15 cellular contexts compared by ENCODE assay signal in the genomic region with DNA sequence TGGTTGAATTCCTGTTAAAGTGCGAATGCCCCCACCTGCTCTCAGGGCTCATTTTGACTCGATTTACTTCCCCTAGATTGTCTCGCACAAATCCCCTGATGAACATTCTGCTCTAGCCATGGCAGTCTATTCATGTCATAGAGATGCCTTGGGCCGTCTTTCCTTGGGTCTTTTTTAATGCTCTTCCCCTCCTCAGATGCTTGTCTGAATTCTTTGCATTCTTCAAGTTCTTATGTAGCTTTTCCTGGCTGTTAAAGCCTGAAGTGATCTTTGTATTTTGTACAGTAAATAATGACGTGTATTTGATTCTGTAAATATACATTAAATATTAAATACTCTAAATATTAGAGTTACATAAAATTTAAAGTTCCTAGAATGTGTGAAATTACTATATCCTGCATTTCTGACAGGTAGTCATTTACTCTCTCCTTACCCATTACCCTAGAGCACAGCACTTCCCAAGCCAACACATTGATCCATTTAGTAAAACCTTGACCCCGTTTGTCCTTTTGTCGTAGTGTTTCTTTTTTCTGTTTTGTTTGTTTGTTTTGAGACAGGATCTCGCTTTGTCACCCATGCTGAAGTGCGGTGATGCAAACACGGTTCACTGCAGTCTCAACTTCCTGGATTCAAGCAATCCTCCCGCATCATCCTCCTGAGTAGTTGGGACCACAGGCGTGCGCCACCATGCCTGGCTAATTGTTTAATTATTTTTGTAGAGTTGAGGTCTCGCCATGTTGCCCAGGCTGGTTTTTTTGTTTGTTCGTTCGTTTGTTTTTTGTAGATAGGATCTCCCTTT. TPM values are rescaled to one million over a fixed set of nuclear protein-coding genes. Genes with fewer than 3 reads are reported as not detected.
DNase-seq lines count a peak whose midpoint lies in the region; TF ChIP-seq lines count a peak whose summit lies in the region.
"Had no signal": no experiment of that assay in that cellular context is flagged by ENCODE, and none has a peak within 500 bp of the region (broad histone marks: within the 10 kb centered on the region; RNA-seq: fewer than 3 reads in every experiment).

No MANE protein-coding gene starts in this region.

- no peaks in the 10 kb centered on the region for H3K27me3 ChIP-seq in HUES48 (ENCODE audit: control insufficient read depth, insufficient read depth, low read length)
- no peaks in the 10 kb centered on the region for H3K27me3 ChIP-seq in mesendoderm (ENCODE audit: insufficient read depth, low read length, poor library complexity)
- no peaks in the 10 kb centered on the region for H3K27me3 ChIP-seq in smooth muscle cell (ENCODE audit: low read depth)
- H3K27me3 ChIP-seq: MG63, vagina had no signal

- H3K4me2 ChIP-seq in mesendoderm (ENCODE audit: low read length) (no peak overlapping the region), smooth muscle cell (no peak overlapping the region)

- DNase-seq in AG10803 (ENCODE audit: low read depth) (peak; percentile 56), dedifferentiated amniotic fluid mesenchymal stem cell (ENCODE audit: extremely low spot score) (peak; percentile 48), mesendoderm (peak; percentile 88), smooth muscle cell (lab: John Stamatoyannopoulos, UW; ENCODE audit: unreplicated experiment) (no peak), NCI-H82 (lab: John Stamatoyannopoulos, UW) (no peak), NCI-H2107 treated with DMSO at 0.1 percent for 48 hours (lab: John Stamatoyannopoulos, UW; ENCODE audit: unreplicated experiment) (no peak)
- no peak for DNase-seq in stimulated activated CD4-positive, alpha-beta T cell treated with anti-CD3 and anti-CD28 coated beads, Interleukin-12 subunit alpha, Interleukin-12 subunit beta, amount 100 ng/mL, for 4 hours
- DNase-seq: activated T-cell treated with anti-CD3 and anti-CD28 coated beads for 4 hours; aorta; MG63; stimulated activated CD4-positive, alpha-beta T cell treated with anti-CD3 and anti-CD28 coated beads, Interleukin-15, amount 100 ng/mL, for 24 hours; stimulated activated CD8-positive, alpha-beta memory T cell treated with anti-CD3 and anti-CD28 coated beads, Interleukin-4, amount 100 ng/mL, for 48 hours had no signal

- H2AFZ ChIP-seq in smooth muscle cell (ENCODE audit: low read depth), result no peak overlapping the region

- no peak overlapping the region for H4K5ac ChIP-seq in mesendoderm (ENCODE audit: low read length)

- H3K23ac ChIP-seq in mesendoderm (ENCODE audit: low read length), result no peak overlapping the region

- no peaks in the 10 kb centered on the region for H3F3A ChIP-seq in smooth muscle cell (ENCODE audit: low read depth)

- H2BK120ac ChIP-seq in mesendoderm (ENCODE audit: low read depth, low read length), result no peak overlapping the region

- no peak overlapping the region for H4K8ac ChIP-seq in mesendoderm (ENCODE audit: low read depth, low read length)

- H3K9ac ChIP-seq in HUES48 (ENCODE audit: low read depth, low read length) (no peak overlapping the region; the same call in 1 of the 2 replicates), mesendoderm (ENCODE audit: low read length) (no peak overlapping the region), smooth muscle cell (ENCODE audit: low read depth) (no peak overlapping the region)

- no peak overlapping the region for H3K4me3 ChIP-seq in AG10803 (ENCODE audit: low read length)
- no peak overlapping the region for H3K4me3 ChIP-seq in HUES48 (ENCODE audit: low read depth, low read length)
- H3K4me3 ChIP-seq in mesendoderm (ENCODE audit: low read length), result no peak overlapping the region
- no peak overlapping the region for H3K4me3 ChIP-seq in smooth muscle cell
- H3K4me3 ChIP-seq: MG63, vagina had no signal

- no peak overlapping the region for H2AK5ac ChIP-seq in mesendoderm (ENCODE audit: low read length)

- H3K9me3 ChIP-seq in HUES48 (ENCODE audit: control insufficient read depth, insufficient read depth, low read length), result no peaks in the 10 kb centered on the region
- no peaks in the 10 kb centered on the region for H3K9me3 ChIP-seq in smooth muscle cell (replicated peaks; ENCODE audit: low read depth)
- H3K9me3 ChIP-seq: MG63, vagina had no signal

- H3K4me1 ChIP-seq in HUES48 (ENCODE audit: control insufficient read depth, insufficient read depth, low read length), result peaks cover 11% of the 10 kb centered on the region
- no peaks in the 10 kb centered on the region for H3K4me1 ChIP-seq in mesendoderm (ENCODE audit: control insufficient read depth, low read depth, low read length)
- H3K4me1 ChIP-seq in smooth muscle cell (ENCODE audit: low read depth), result no peaks in the 10 kb centered on the region
- H3K4me1 ChIP-seq: vagina had no signal

- H3K36me3 ChIP-seq in HUES48 (ENCODE audit: control insufficient read depth, insufficient read depth, low read length) (peaks cover 69% of the 10 kb centered on the region), mesendoderm (ENCODE audit: control insufficient read depth, insufficient read depth, low read length) (peaks cover 2% of the 10 kb centered on the region), smooth muscle cell (ENCODE audit: low read depth) (peaks cover under 1% of the 10 kb centered on the region)

- peaks cover under 1% of the 10 kb centered on the region for H3K79me1 ChIP-seq in mesendoderm (ENCODE audit: low read length)

- TF ChIP-seq CTCF in AG10803 (conservative IDR thresholded peaks at IDR 0.05; ENCODE audit: low read length) (no peak), smooth muscle cell (IDR thresholded peaks at IDR 0.05; ENCODE audit: borderline replicate concordance, insufficient read depth, poor library complexity, severe bottlenecking) (no peak)

- no CpG with 5 or more reads among the region's 16 CpGs for WGBS in mesendoderm (ENCODE audit: extremely low coverage, insufficient coverage, low lambda C conversion rate)
- 76% methylated on average over 16 of the region's 16 CpGs for WGBS in smooth muscle cell (ENCODE audit: low lambda C conversion rate)

- no peak overlapping the region for H2BK5ac ChIP-seq in mesendoderm (ENCODE audit: low read length)

- no peak overlapping the region for H3K4ac ChIP-seq in mesendoderm (ENCODE audit: low read depth, low read length)

- H3K27ac ChIP-seq in HUES48 (ENCODE audit: low read depth, low read length) (peak overlapping the region; percentile 18), mesendoderm (ENCODE audit: low read depth, low read length) (peak overlapping the region; percentile 28), smooth muscle cell (ENCODE audit: low read depth) (no peak overlapping the region)
- H3K27ac ChIP-seq: vagina, VCaP had no signal

- H3K79me2 ChIP-seq in mesendoderm (ENCODE audit: control insufficient read depth, insufficient read depth, low read length) (no peaks in the 10 kb centered on the region), smooth muscle cell (ENCODE audit: low read depth) (no peaks in the 10 kb centered on the region)

- peak overlapping the region; percentile 46 for H3K18ac ChIP-seq in mesendoderm (ENCODE audit: low read length)

- H3K56ac ChIP-seq in mesendoderm (ENCODE audit: low read length), result no peak overlapping the region

- no peaks in the 10 kb centered on the region for H4K20me1 ChIP-seq in smooth muscle cell (ENCODE audit: low read depth)

- no peak overlapping the region for H2BK15ac ChIP-seq in mesendoderm (replicated peaks; ENCODE audit: low read depth)

RNA-seq across cellular contexts. Expression of a gene that starts 47.9 kb away (rescaled TPM):
- polyA plus RNA-seq in mesendoderm (2013, experiment 1 of 2), result 25.7 TPM
- polyA plus RNA-seq in mesendoderm (2013, experiment 2 of 2), result 26.1 TPM
- total RNA-seq in smooth muscle cell, result 30.4 and 56.0 TPM in 2 replicates
- polyA plus RNA-seq in smooth muscle cell, result 19.9 and 22.3 TPM in 2 replicates

Comparison
In these comparisons a context has a peak if more than half of its experiments do, and no peak if none do; other contexts are left out.
1. DNase-seq: peak in AG10803 (single experiment), dedifferentiated amniotic fluid mesenchymal stem cell (single experiment) and mesendoderm (single experiment); none in smooth muscle cell (single experiment), NCI-H82 (single experiment), NCI-H2107 treated with DMSO at 0.1 percent for 48 hours (single experiment) and stimulated activated CD4-positive, alpha-beta T cell treated with anti-CD3 and anti-CD28 coated beads, Interleukin-12 subunit alpha, Interleukin-12 subunit beta, amount 100 ng/mL, for 4 hours (single experiment).